ENCODE assay signal across 14 cellular contexts in genomic region chr10:30744124-30744523, GRCh38.
"Had no signal": no experiment of that assay in that cellular context is flagged by ENCODE, and none has a peak within 500 bp of the region (broad histone marks: within the 10 kb centered on the region; RNA-seq: fewer than 3 reads in every experiment).

No MANE protein-coding gene starts in this region.

- H3K9me3 Mint-ChIP-seq: natural killer cell had no signal

- H3K9me3 ChIP-seq: right atrium auricular region, suprapubic skin, thyroid gland, upper lobe of left lung had no signal

- H3K27me3 ChIP-seq: foreskin keratinocyte, right atrium auricular region, suprapubic skin, thyroid gland, upper lobe of left lung had no signal

- H3K4me1 Mint-ChIP-seq: natural killer cell, neural crest cell had no signal

- H3K27ac Mint-ChIP-seq: natural killer cell had no signal

- ATAC-seq: esophagus mucosa; foreskin keratinocyte; stimulated activated naive CD8-positive, alpha-beta T cell treated with anti-CD3 and anti-CD28 coated beads, Interleukin-15, Interleukin-2, amounts not matched to agents 100 U/mL and 50 U/mL, for 24 hours had no signal

- H3K36me3 ChIP-seq: right atrium auricular region, suprapubic skin, thyroid gland, upper lobe of left lung had no signal

- H3K36me3 Mint-ChIP-seq: natural killer cell had no signal

- H3K4me3 ChIP-seq: right atrium auricular region, suprapubic skin, thyroid gland, upper lobe of left lung had no signal

- H3K27ac ChIP-seq: foreskin keratinocyte, right atrium auricular region, thyroid gland had no signal

- DNase-seq: effector memory CD4-positive, alpha-beta T cell; foreskin keratinocyte; head of caudate nucleus; hippocampal formation; natural killer cell; small intestine; stimulated activated CD4-positive, alpha-beta T cell treated with anti-CD3 and anti-CD28 coated beads, Interleukin-2, amount 100 ng/mL, for 48 hours; stimulated activated naive CD8-positive, alpha-beta T cell treated with anti-CD3 and anti-CD28 coated beads, Interleukin-15, Interleukin-2, amounts not matched to agents 100 U/mL and 50 U/mL, for 24 hours; thyroid gland; upper lobe of left lung had no signal

- H3K4me3 Mint-ChIP-seq: natural killer cell, neural crest cell had no signal

- H3K4me1 ChIP-seq: foreskin keratinocyte, suprapubic skin, thyroid gland, upper lobe of left lung had no signal
